Comparison of ENCODE assay signal across 14 cellular contexts in genomic region chr16:29192329-29193247, GRCh38.
DNase-seq lines count a peak whose midpoint lies in the region; ATAC-seq and TF ChIP-seq lines count a peak whose summit lies in the region.
"Had no signal": no experiment of that assay in that cellular context is flagged by ENCODE, and none has a peak within 500 bp of the region (broad histone marks: within the 10 kb centered on the region; RNA-seq: fewer than 3 reads in every experiment).

No MANE protein-coding gene starts in this region.

- no peak overlapping the region for H2BK20ac ChIP-seq in H9 (ENCODE audit: low read depth, low read length, poor library complexity, severe bottlenecking)

- POLR2A ChIA-PET in activated CD4-positive, alpha-beta memory T cell treated with anti-CD3 and anti-CD28 coated beads for 36 hours (lab: Charles Lee), result no interaction called here
- POLR2A ChIA-PET in activated CD4-positive, alpha-beta memory T cell treated with anti-CD3 and anti-CD28 coated beads, Interleukin-2, amount 10 ng/mL, durations not matched to agents 7 days and 5 days (lab: Charles Lee), result no interaction called here

- no peak overlapping the region for H2AK5ac ChIP-seq in H9 (ENCODE audit: insufficient read length, low read length)

- no peak overlapping the region for H3K56ac ChIP-seq in H9 (ENCODE audit: insufficient read length, low read depth, low read length)

- H2BK15ac ChIP-seq in H9 (ENCODE audit: low read depth, low read length), result no peak overlapping the region; the same call in 1 of the 2 replicates

- no peak for ATAC-seq in HG03439 (IDR thresholded peaks at IDR 0.05; ENCODE audit: unreplicated experiment)
- ATAC-seq in HG03520 (IDR thresholded peaks at IDR 0.05; ENCODE audit: unreplicated experiment), result no peak
- ATAC-seq in HG03025 (IDR thresholded peaks at IDR 0.05; ENCODE audit: low FRiP score, unreplicated experiment), result no peak

- no peaks in the 10 kb centered on the region for H3K27me3 Mint-ChIP-seq in activated CD4-positive, alpha-beta memory T cell treated with anti-CD3 and anti-CD28 coated beads for 36 hours
- no peaks in the 10 kb centered on the region for H3K27me3 Mint-ChIP-seq in activated CD4-positive, alpha-beta memory T cell treated with anti-CD3 and anti-CD28 coated beads, Interleukin-2, amount 10 ng/mL, durations not matched to agents 7 days and 5 days
- peaks cover 2% of the 10 kb centered on the region; the same call in 1 of the 2 replicates for H3K27me3 Mint-ChIP-seq in H9 (ENCODE audit: low read depth)

- H3K14ac ChIP-seq in H9 (ENCODE audit: insufficient read depth, low read length), result peak overlapping the region; percentile 17; the same call in 1 of the 2 replicates

- H3K23ac ChIP-seq in H9 (ENCODE audit: insufficient read length, low read depth, low read length), result no peak overlapping the region

- H3K9me3 ChIP-seq in H9 (ENCODE audit: control insufficient read depth, low read depth, low read length), result no peaks in the 10 kb centered on the region
- H3K9me3 ChIP-seq: HAP-1 had no signal

- H3K4me3 Mint-ChIP-seq in activated CD4-positive, alpha-beta memory T cell treated with anti-CD3 and anti-CD28 coated beads for 36 hours, result no peak overlapping the region
- no peak overlapping the region for H3K4me3 Mint-ChIP-seq in activated CD4-positive, alpha-beta memory T cell treated with anti-CD3 and anti-CD28 coated beads, Interleukin-2, amount 10 ng/mL, durations not matched to agents 7 days and 5 days
- H3K4me3 Mint-ChIP-seq in H9, result no peak overlapping the region; a peak in 1 of 5 replicates

- no peaks in the 10 kb centered on the region for H4K20me1 ChIP-seq in H9 (ENCODE audit: control insufficient read depth, insufficient read depth, insufficient read length)

- H3K9ac ChIP-seq in H9 (ENCODE audit: extremely low read depth, insufficient read length, low read length), result no peak overlapping the region

- H3K36me3 Mint-ChIP-seq in activated CD4-positive, alpha-beta memory T cell treated with anti-CD3 and anti-CD28 coated beads for 36 hours, result peaks cover 2% of the 10 kb centered on the region
- H3K36me3 Mint-ChIP-seq in activated CD4-positive, alpha-beta memory T cell treated with anti-CD3 and anti-CD28 coated beads, Interleukin-2, amount 10 ng/mL, durations not matched to agents 7 days and 5 days (ENCODE audit: low read depth), result no peaks in the 10 kb centered on the region
- no peaks in the 10 kb centered on the region for H3K36me3 Mint-ChIP-seq in H9 (ENCODE audit: insufficient read depth in 1 of 3, low read depth in 3 of 3)

- no peaks in the 10 kb centered on the region for H3K79me2 ChIP-seq in H9 (ENCODE audit: insufficient read depth, low read length)

- H4K8ac ChIP-seq in H9 (replicated peaks; ENCODE audit: insufficient read length, low read depth, low read length), result no peak overlapping the region

- H3K27me3 ChIP-seq in H9 (ENCODE audit: insufficient read depth, low read length), result no peaks in the 10 kb centered on the region

- H3K27ac ChIP-seq in H9 (ENCODE audit: insufficient read length, low read depth, low read length), result no peak overlapping the region
- H3K27ac ChIP-seq in coronary artery, result no peak overlapping the region

- no peaks in the 10 kb centered on the region for H3K4me1 ChIP-seq in H9 (ENCODE audit: insufficient read depth, low read length)
- H3K4me1 ChIP-seq: HAP-1 had no signal

- intact Hi-C loops in activated CD4-positive, alpha-beta memory T cell treated with anti-CD3 and anti-CD28 coated beads for 36 hours (cut with micrococcal nuclease), result no loop called here

- no peak overlapping the region for H2BK5ac ChIP-seq in H9 (ENCODE audit: insufficient read length, low read length)

- no peaks in the 10 kb centered on the region for H3K4me1 Mint-ChIP-seq in activated CD4-positive, alpha-beta memory T cell treated with anti-CD3 and anti-CD28 coated beads for 36 hours (ENCODE audit: low read depth)
- no peaks in the 10 kb centered on the region for H3K4me1 Mint-ChIP-seq in activated CD4-positive, alpha-beta memory T cell treated with anti-CD3 and anti-CD28 coated beads, Interleukin-2, amount 10 ng/mL, durations not matched to agents 7 days and 5 days
- no peaks in the 10 kb centered on the region for H3K4me1 Mint-ChIP-seq in H9

- no peak overlapping the region for H3K4ac ChIP-seq in H9 (ENCODE audit: low read depth, low read length)

- no peaks in the 10 kb centered on the region for H3K23me2 ChIP-seq in H9 (ENCODE audit: insufficient read length, low read depth, low read length, poor library complexity, severe bottlenecking)

- no CpG with 5 or more reads among the region's 17 CpGs for WGBS in H9 (ENCODE audit: extremely low coverage, insufficient read length, low lambda C conversion rate)

- no peak overlapping the region for H4K91ac ChIP-seq in H9 (ENCODE audit: insufficient read length, low read depth, low read length)

- H2AFZ ChIP-seq in H9 (ENCODE audit: low read length), result no peak overlapping the region

- H4K5ac ChIP-seq in H9 (ENCODE audit: insufficient read length, low read depth, low read length), result no peak overlapping the region

- peak; percentile 48 for TF ChIP-seq CTCF in H9 (conservative IDR thresholded peaks at IDR 0.05)
- TF ChIP-seq CTCF in coronary artery (IDR thresholded peaks at IDR 0.05), result no peak
- TF ChIP-seq CTCF in retinal pigment epithelial cell (conservative IDR thresholded peaks at IDR 0.05; ENCODE audit: low read depth, low read length), result peak; percentile 30

- no peak overlapping the region for H3K18ac ChIP-seq in H9 (ENCODE audit: insufficient read length, low read depth, low read length)

- no peak overlapping the region for H3K4me3 ChIP-seq in coronary artery
- no peak overlapping the region for H3K4me3 ChIP-seq in retinal pigment epithelial cell (ENCODE audit: low read length)
- H3K4me3 ChIP-seq: HAP-1, skin epidermis had no signal

- H3K27ac Mint-ChIP-seq in activated CD4-positive, alpha-beta memory T cell treated with anti-CD3 and anti-CD28 coated beads for 36 hours, result no peak overlapping the region
- H3K27ac Mint-ChIP-seq in activated CD4-positive, alpha-beta memory T cell treated with anti-CD3 and anti-CD28 coated beads, Interleukin-2, amount 10 ng/mL, durations not matched to agents 7 days and 5 days, result no peak overlapping the region
- no peak overlapping the region for H3K27ac Mint-ChIP-seq in H9

- no peak overlapping the region for H2BK12ac ChIP-seq in H9 (ENCODE audit: insufficient read length, low read depth, low read length)

- H3K9me3 Mint-ChIP-seq in activated CD4-positive, alpha-beta memory T cell treated with anti-CD3 and anti-CD28 coated beads for 36 hours, result no peaks in the 10 kb centered on the region
- H3K9me3 Mint-ChIP-seq in activated CD4-positive, alpha-beta memory T cell treated with anti-CD3 and anti-CD28 coated beads, Interleukin-2, amount 10 ng/mL, durations not matched to agents 7 days and 5 days, result no peaks in the 10 kb centered on the region
- peaks cover 0 to 3% of the 10 kb centered on the region in 2 experiments; a peak in 2 of 5 replicates for H3K9me3 Mint-ChIP-seq in H9

- peak; percentile 12 for DNase-seq in activated CD4-positive, alpha-beta memory T cell treated with anti-CD3 and anti-CD28 coated beads for 36 hours
- DNase-seq in activated CD4-positive, alpha-beta memory T cell treated with anti-CD3 and anti-CD28 coated beads, Interleukin-2, amount 10 ng/mL, durations not matched to agents 7 days and 5 days, result no peak
- peak; percentile 26 for DNase-seq in H9
- DNase-seq in coronary artery (ENCODE audit: low spot score), result peak; percentile 66
- DNase-seq in retinal pigment epithelial cell (ENCODE audit: low read depth), result no peak
- DNase-seq: ACHN, amniotic stem cell, GDM1, SHP77 had no signal

- CTCF ChIA-PET in activated CD4-positive, alpha-beta memory T cell treated with anti-CD3 and anti-CD28 coated beads for 36 hours (lab: Charles Lee), result interaction anchor here (0.6 kb wide), 1 partner anchor 33 kb away, joined by 3 read pairs; no protein-coding TSS in a partner anchor
- CTCF ChIA-PET in activated CD4-positive, alpha-beta memory T cell treated with anti-CD3 and anti-CD28 coated beads, Interleukin-2, amount 10 ng/mL, durations not matched to agents 7 days and 5 days (lab: Charles Lee), result no interaction called here

- no peak overlapping the region for H2BK120ac ChIP-seq in H9 (ENCODE audit: low read depth, low read length, poor library complexity, severe bottlenecking)

- H3K4me2 ChIP-seq in H9 (ENCODE audit: insufficient read depth, insufficient read length, low read length), result no peak overlapping the region

- H3T11ph ChIP-seq in H9 (ENCODE audit: low read length), result no peak overlapping the region

- no peaks in the 10 kb centered on the region for H3K79me1 ChIP-seq in H9 (ENCODE audit: insufficient read depth, low read depth, low read length, poor library complexity, severe bottlenecking)

Comparison
In these comparisons a context has a peak if more than half of its experiments do, and no peak if none do; other contexts are left out.
1. DNase-seq: peak in activated CD4-positive, alpha-beta memory T cell treated with anti-CD3 and anti-CD28 coated beads for 36 hours (single experiment), H9 (single experiment) and coronary artery (single experiment); none in activated CD4-positive, alpha-beta memory T cell treated with anti-CD3 and anti-CD28 coated beads, Interleukin-2, amount 10 ng/mL, durations not matched to agents 7 days and 5 days (single experiment) and retinal pigment epithelial cell (single experiment).